In genomic region chr3:10602769-10603768, GRCh38 we compare ENCODE assay signal across 8 cellular contexts.
DNase-seq lines count a peak whose midpoint lies in the region; ATAC-seq lines count a peak whose summit lies in the region.

No MANE protein-coding gene starts in this region.

- H3K27me3 Mint-ChIP-seq in T-helper 2 cell treated with Interferon-gamma antibody and Interleukin-4, amounts not matched to agents 5 μg/mL and 100 μg/mL, for 36 hours (ENCODE audit: low read depth), result peaks cover 23% of the 10 kb centered on the region
- H3K27me3 Mint-ChIP-seq in activated naive CD8-positive, alpha-beta T cell treated with anti-CD3 and anti-CD28 coated beads, Interleukin-2, amount 50 U/mL, for 24 hours, result peaks cover 26% of the 10 kb centered on the region

- no peaks in the 10 kb centered on the region for H3K36me3 Mint-ChIP-seq in T-helper 2 cell treated with Interferon-gamma antibody and Interleukin-4, amounts not matched to agents 5 μg/mL and 100 μg/mL, for 36 hours (ENCODE audit: low read depth)
- H3K36me3 Mint-ChIP-seq in activated naive CD8-positive, alpha-beta T cell treated with anti-CD3 and anti-CD28 coated beads, Interleukin-2, amount 50 U/mL, for 24 hours (ENCODE audit: low read depth), result no peaks in the 10 kb centered on the region

- peak; percentile 63 for DNase-seq in T-helper 2 cell treated with Interferon-gamma antibody and Interleukin-4, amounts not matched to agents 5 μg/mL and 100 μg/mL, for 36 hours (ENCODE audit: low spot score)
- peak; percentile 33 for DNase-seq in activated naive CD8-positive, alpha-beta T cell treated with anti-CD3 and anti-CD28 coated beads, Interleukin-2, amount 50 U/mL, for 24 hours
- DNase-seq in stimulated activated CD8-positive, alpha-beta memory T cell treated with anti-CD3 and anti-CD28 coated beads, Interleukin-15, amount 100 ng/mL, for 24 hours (ENCODE audit: low read depth), result peak; percentile 6
- DNase-seq in SIG-M5 (lab: John Stamatoyannopoulos, UW) (no peak), right cardiac atrium (no peak)

- no peaks in the 10 kb centered on the region for H3K9me3 ChIP-seq in right cardiac atrium (ENCODE audit: control insufficient read depth, low read length)

- peaks cover 25% of the 10 kb centered on the region for H3K4me1 Mint-ChIP-seq in T-helper 2 cell treated with Interferon-gamma antibody and Interleukin-4, amounts not matched to agents 5 μg/mL and 100 μg/mL, for 36 hours (ENCODE audit: low read depth)
- H3K4me1 Mint-ChIP-seq in activated naive CD8-positive, alpha-beta T cell treated with anti-CD3 and anti-CD28 coated beads, Interleukin-2, amount 50 U/mL, for 24 hours, result peaks cover 27% of the 10 kb centered on the region

- 52% methylated on average over 15 of the region's 15 CpGs for WGBS in right cardiac atrium

- H3K27ac ChIP-seq in right cardiac atrium (ENCODE audit: low read length), result no peak overlapping the region

- H3K27me3 ChIP-seq in right cardiac atrium (ENCODE audit: control insufficient read depth, insufficient read depth), result no peaks in the 10 kb centered on the region

- H3K27ac Mint-ChIP-seq in T-helper 2 cell treated with Interferon-gamma antibody and Interleukin-4, amounts not matched to agents 5 μg/mL and 100 μg/mL, for 36 hours, result peak overlapping the region; percentile 64
- no peak overlapping the region for H3K27ac Mint-ChIP-seq in activated naive CD8-positive, alpha-beta T cell treated with anti-CD3 and anti-CD28 coated beads, Interleukin-2, amount 50 U/mL, for 24 hours

- no peaks in the 10 kb centered on the region for H3K4me1 ChIP-seq in right cardiac atrium (ENCODE audit: control insufficient read depth, insufficient read depth, low read length)

- no peaks in the 10 kb centered on the region for H3K9me3 Mint-ChIP-seq in T-helper 2 cell treated with Interferon-gamma antibody and Interleukin-4, amounts not matched to agents 5 μg/mL and 100 μg/mL, for 36 hours
- no peaks in the 10 kb centered on the region for H3K9me3 Mint-ChIP-seq in activated naive CD8-positive, alpha-beta T cell treated with anti-CD3 and anti-CD28 coated beads, Interleukin-2, amount 50 U/mL, for 24 hours

- ATAC-seq in GM21723 (IDR thresholded peaks at IDR 0.05; ENCODE audit: unreplicated experiment), result peak; percentile 71
- ATAC-seq in activated naive CD8-positive, alpha-beta T cell treated with anti-CD3 and anti-CD28 coated beads, Interleukin-2, amount 50 U/mL, for 24 hours, result peak; percentile 87
- no peak for ATAC-seq in GM18519 (IDR thresholded peaks at IDR 0.05; ENCODE audit: low FRiP score, unreplicated experiment)
- ATAC-seq in HG03097 (IDR thresholded peaks at IDR 0.05; ENCODE audit: low FRiP score, unreplicated experiment), result no peak
- ATAC-seq in right cardiac atrium, result no peak

- H3K4me3 Mint-ChIP-seq in T-helper 2 cell treated with Interferon-gamma antibody and Interleukin-4, amounts not matched to agents 5 μg/mL and 100 μg/mL, for 36 hours, result peak overlapping the region; percentile 73
- no peak overlapping the region for H3K4me3 Mint-ChIP-seq in activated naive CD8-positive, alpha-beta T cell treated with anti-CD3 and anti-CD28 coated beads, Interleukin-2, amount 50 U/mL, for 24 hours

- intact Hi-C loops in right cardiac atrium (cut with DNase I), result no loop called here

- no peak overlapping the region for H3K4me3 ChIP-seq in right cardiac atrium (ENCODE audit: low read length)

Comparison
In these comparisons a context has a peak if more than half of its experiments do, and no peak if none do; other contexts are left out.
1. ATAC-seq: peak in GM21723 (single experiment) and activated naive CD8-positive, alpha-beta T cell treated with anti-CD3 and anti-CD28 coated beads, Interleukin-2, amount 50 U/mL, for 24 hours (single experiment); none in GM18519 (single experiment), HG03097 (single experiment) and right cardiac atrium (0 of 2).
2. DNase-seq: peak in T-helper 2 cell treated with Interferon-gamma antibody and Interleukin-4, amounts not matched to agents 5 μg/mL and 100 μg/mL, for 36 hours (single experiment), activated naive CD8-positive, alpha-beta T cell treated with anti-CD3 and anti-CD28 coated beads, Interleukin-2, amount 50 U/mL, for 24 hours (single experiment) and stimulated activated CD8-positive, alpha-beta memory T cell treated with anti-CD3 and anti-CD28 coated beads, Interleukin-15, amount 100 ng/mL, for 24 hours (single experiment); none in SIG-M5 (single experiment) and right cardiac atrium (0 of 3).